In genomic region chr10:95729323-95730055, GRCh38 we compare ENCODE assay signal across 1 cellular context.
TF ChIP-seq lines count a peak whose summit lies in the region.

No MANE protein-coding gene starts in this region.

TF ChIP-seq in GM12878, 131 proteins besides CTCF, POLR2A, EP300 and RAD21 (continued from another document):
- no peak for TF ChIP-seq E4F1 (IDR thresholded peaks at IDR 0.05; ENCODE audit: borderline replicate concordance, partially characterized antibody)
- TF ChIP-seq, protein P1, sequence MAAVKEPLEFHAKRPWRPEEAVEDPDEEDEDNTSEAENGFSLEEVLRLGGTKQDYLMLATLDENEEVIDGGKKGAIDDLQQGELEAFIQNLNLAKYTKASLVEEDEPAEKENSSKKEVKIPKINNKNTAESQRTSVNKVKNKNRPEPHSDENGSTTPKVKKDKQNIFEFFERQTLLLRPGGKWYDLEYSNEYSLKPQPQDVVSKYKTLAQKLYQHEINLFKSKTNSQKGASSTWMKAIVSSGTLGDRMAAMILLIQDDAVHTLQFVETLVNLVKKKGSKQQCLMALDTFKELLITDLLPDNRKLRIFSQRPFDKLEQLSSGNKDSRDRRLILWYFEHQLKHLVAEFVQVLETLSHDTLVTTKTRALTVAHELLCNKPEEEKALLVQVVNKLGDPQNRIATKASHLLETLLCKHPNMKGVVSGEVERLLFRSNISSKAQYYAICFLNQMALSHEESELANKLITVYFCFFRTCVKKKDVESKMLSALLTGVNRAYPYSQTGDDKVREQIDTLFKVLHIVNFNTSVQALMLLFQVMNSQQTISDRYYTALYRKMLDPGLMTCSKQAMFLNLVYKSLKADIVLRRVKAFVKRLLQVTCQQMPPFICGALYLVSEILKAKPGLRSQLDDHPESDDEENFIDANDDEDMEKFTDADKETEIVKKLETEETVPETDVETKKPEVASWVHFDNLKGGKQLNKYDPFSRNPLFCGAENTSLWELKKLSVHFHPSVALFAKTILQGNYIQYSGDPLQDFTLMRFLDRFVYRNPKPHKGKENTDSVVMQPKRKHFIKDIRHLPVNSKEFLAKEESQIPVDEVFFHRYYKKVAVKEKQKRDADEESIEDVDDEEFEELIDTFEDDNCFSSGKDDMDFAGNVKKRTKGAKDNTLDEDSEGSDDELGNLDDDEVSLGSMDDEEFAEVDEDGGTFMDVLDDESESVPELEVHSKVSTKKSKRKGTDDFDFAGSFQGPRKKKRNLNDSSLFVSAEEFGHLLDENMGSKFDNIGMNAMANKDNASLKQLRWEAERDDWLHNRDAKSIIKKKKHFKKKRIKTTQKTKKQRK (IDR thresholded peaks at IDR 0.05; ENCODE audit: low read depth, low read length) = no peak
- TF ChIP-seq SREBF1 (IDR thresholded peaks at IDR 0.05; ENCODE audit: low read length) = no peak
- no peak for TF ChIP-seq MYC (IDR thresholded peaks at IDR 0.05; ENCODE audit: insufficient read depth, insufficient read length, insufficient replicate concordance, low read length, severe bottlenecking)
- no peak for TF ChIP-seq MXI1 (IDR thresholded peaks at IDR 0.05; ENCODE audit: low read depth, low read length)
- no peak for TF ChIP-seq RELA (IDR thresholded peaks at IDR 0.05; ENCODE audit: borderline replicate concordance, partially characterized antibody)
- TF ChIP-seq CREB1 (IDR thresholded peaks at IDR 0.05; ENCODE audit: low read depth) = no peak
- no peak for TF ChIP-seq ATF3 (IDR thresholded peaks at IDR 0.05; ENCODE audit: borderline replicate concordance, extremely low read depth, low read depth, low read length)
- no peak for TF ChIP-seq RCOR1 (conservative IDR thresholded peaks at IDR 0.05; ENCODE audit: low read depth, low read length)
- TF ChIP-seq SREBF2 (IDR thresholded peaks at IDR 0.05; ENCODE audit: low read length) = no peak
- no peak for TF ChIP-seq POU2F2 (IDR thresholded peaks at IDR 0.05; ENCODE audit: borderline replicate concordance, low read depth, low read length)
